In genomic region chr2:12331698-12332097, GRCh38 we compare ENCODE assay signal across 26 cellular contexts.
"Had no signal": no experiment of that assay in that cellular context is flagged by ENCODE, and none has a peak within 500 bp of the region (broad histone marks: within the 10 kb centered on the region; RNA-seq: fewer than 3 reads in every experiment).

No MANE protein-coding gene starts in this region.

- FAIRE-seq: endometrium, islet of Langerhans, keratinocyte had no signal

- ATAC-seq: effector memory CD8-positive, alpha-beta T cell; esophagus mucosa; gastrocnemius medialis; heart right ventricle; left cardiac atrium; left lung; left ventricle myocardium superior; lower lobe of right lung; mucosa of descending colon; naive thymus-derived CD8-positive, alpha-beta T cell had no signal

- H3K4me1 ChIP-seq: esophagus squamous epithelium, gastrocnemius medialis, heart right ventricle, left lung, lower lobe of right lung had no signal

- H3K27ac Mint-ChIP-seq: dendritic cell treated with granulocyte-macrophage colony-stimulating factor and Interleukin-4, amounts not matched to agents 40 ng/mL and 50 ng/mL, for 4 days; effector memory CD8-positive, alpha-beta T cell; endodermal cell; mesothelial cell of epicardium; naive B cell; naive thymus-derived CD8-positive, alpha-beta T cell had no signal

- DNase-seq: cortex of kidney; effector CD8-positive, alpha-beta T cell; effector memory CD8-positive, alpha-beta T cell; endodermal cell; erythroblast; esophagus squamous epithelium; foreskin melanocyte; gastrocnemius medialis; glutamatergic neuron; head of caudate nucleus; heart right ventricle; hippocampal formation; left cardiac atrium; left lung; left ventricle myocardium superior; lower lobe of right lung; mucosa of descending colon; naive B cell; naive thymus-derived CD8-positive, alpha-beta T cell had no signal

- H3K27me3 ChIP-seq: gastrocnemius medialis, heart right ventricle, left lung had no signal

- H3K36me3 Mint-ChIP-seq: mesothelial cell of epicardium; naive thymus-derived CD8-positive, alpha-beta T cell had no signal

- H3K27ac ChIP-seq: epithelial cell of prostate, esophagus squamous epithelium, gastrocnemius medialis, heart right ventricle, left lung, lower lobe of right lung had no signal

- H3K4me3 ChIP-seq: esophagus squamous epithelium, gastrocnemius medialis, heart right ventricle, left lung, lower lobe of right lung, mucosa of descending colon had no signal

- H3K9me3 ChIP-seq: esophagus squamous epithelium, gastrocnemius medialis, heart right ventricle, left lung, lower lobe of right lung, mucosa of descending colon had no signal

- H3K36me3 ChIP-seq: esophagus squamous epithelium, gastrocnemius medialis, heart right ventricle, left lung, lower lobe of right lung had no signal

- H3K4me3 Mint-ChIP-seq: dendritic cell treated with granulocyte-macrophage colony-stimulating factor and Interleukin-4, amounts not matched to agents 40 ng/mL and 50 ng/mL, for 4 days; effector memory CD8-positive, alpha-beta T cell; endodermal cell; mesothelial cell of epicardium; naive B cell; naive thymus-derived CD8-positive, alpha-beta T cell had no signal

- H3K9me3 Mint-ChIP-seq: endodermal cell had no signal

- H3K27me3 Mint-ChIP-seq: naive B cell had no signal
